Comparison of ENCODE assay signal across 24 cellular contexts in the genomic region with DNA sequence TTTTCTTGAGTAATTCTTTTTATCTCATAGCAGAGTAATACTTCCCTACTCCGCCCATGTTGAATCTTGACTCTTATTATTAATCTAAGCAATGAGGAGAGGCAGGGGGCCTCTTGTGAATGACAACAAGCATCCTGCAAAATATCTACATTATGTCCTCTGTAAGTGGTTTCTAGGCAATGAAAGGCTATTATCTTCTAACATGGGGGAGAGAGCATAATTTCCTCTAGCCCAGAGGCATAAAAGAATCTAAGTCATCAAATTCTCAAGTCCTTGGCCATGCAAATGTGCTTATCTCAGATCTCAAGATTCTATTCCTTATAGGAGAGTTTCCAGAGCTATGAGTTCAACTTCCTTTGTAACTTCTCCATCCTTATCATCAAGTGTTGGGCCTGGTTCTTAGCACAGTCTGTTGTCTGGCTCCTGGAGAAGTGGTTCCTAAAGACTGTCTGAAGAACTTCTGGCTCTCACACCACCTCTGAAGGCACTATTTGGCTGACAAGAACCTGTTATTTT.
"Had no signal": no experiment of that assay in that cellular context is flagged by ENCODE, and none has a peak within 500 bp of the region (broad histone marks: within the 10 kb centered on the region; RNA-seq: fewer than 3 reads in every experiment).

No MANE protein-coding gene starts in this region.

- H3K4me1 ChIP-seq: neural progenitor cell, right lobe of liver had no signal

- H3K27me3 Mint-ChIP-seq: naive thymus-derived CD8-positive, alpha-beta T cell; stimulated activated memory B cell treated with anti-CD40 and anti-IgM and Interleukin-4, amounts not matched to agents 10 μg/mL and 1 μg/mL and 100 μg/mL, for 72 hours; stimulated activated naive CD8-positive, alpha-beta T cell treated with anti-CD3 and anti-CD28 coated beads, Interleukin-15, amount 100 ng/mL, for 72 hours; type B pancreatic cell had no signal

- H3K27me3 ChIP-seq: hepatocyte, neural progenitor cell, neutrophil, right atrium auricular region, right lobe of liver, tibial nerve, uterus had no signal

- ATAC-seq: naive thymus-derived CD8-positive, alpha-beta T cell; right lobe of liver; stimulated activated memory B cell treated with anti-CD40 and anti-IgM and Interleukin-4, amounts not matched to agents 10 μg/mL and 1 μg/mL and 100 μg/mL, for 72 hours; stimulated activated naive CD8-positive, alpha-beta T cell treated with anti-CD3 and anti-CD28 coated beads, Interleukin-15, amount 100 ng/mL, for 72 hours had no signal

- H3K4me3 Mint-ChIP-seq: naive thymus-derived CD8-positive, alpha-beta T cell; nephron progenitor cell; neural progenitor cell; stimulated activated memory B cell treated with anti-CD40 and anti-IgM and Interleukin-4, amounts not matched to agents 10 μg/mL and 1 μg/mL and 100 μg/mL, for 72 hours; stimulated activated naive CD8-positive, alpha-beta T cell treated with anti-CD3 and anti-CD28 coated beads, Interleukin-15, amount 100 ng/mL, for 72 hours; type B pancreatic cell had no signal

- H3K9me3 ChIP-seq: left ventricle myocardium inferior, neutrophil, right atrium auricular region, right lobe of liver, tibial nerve, uterus had no signal

- H3K36me3 Mint-ChIP-seq: naive thymus-derived CD8-positive, alpha-beta T cell; neural progenitor cell; stimulated activated memory B cell treated with anti-CD40 and anti-IgM and Interleukin-4, amounts not matched to agents 10 μg/mL and 1 μg/mL and 100 μg/mL, for 72 hours; type B pancreatic cell had no signal

- H3K27ac ChIP-seq: hepatocyte, neural progenitor cell, neutrophil, parathyroid adenoma, right lobe of liver, tibial nerve, uterus had no signal

- H2AFZ ChIP-seq: hepatocyte, neural progenitor cell, parathyroid adenoma had no signal

- H3K9ac ChIP-seq: neural progenitor cell, parathyroid adenoma had no signal

- H3K4me2 ChIP-seq: hepatocyte, neural progenitor cell, smooth muscle cell had no signal

- H3K27ac Mint-ChIP-seq: naive thymus-derived CD8-positive, alpha-beta T cell; nephron progenitor cell; neural progenitor cell; stimulated activated memory B cell treated with anti-CD40 and anti-IgM and Interleukin-4, amounts not matched to agents 10 μg/mL and 1 μg/mL and 100 μg/mL, for 72 hours; stimulated activated naive CD8-positive, alpha-beta T cell treated with anti-CD3 and anti-CD28 coated beads, Interleukin-15, amount 100 ng/mL, for 72 hours; type B pancreatic cell had no signal

- DNase-seq: islet precursor cell; left ventricle myocardium inferior; naive thymus-derived CD8-positive, alpha-beta T cell; nephron progenitor cell; occipital lobe; right lobe of liver; stimulated activated CD4-positive, alpha-beta T cell treated with anti-CD3 and anti-CD28 coated beads, Interleukin-1b, Interleukin-23, amount 100 ng/mL, for 48 hours; stimulated activated CD4-positive, alpha-beta T cell treated with anti-CD3 and anti-CD28 coated beads, Interleukin-2, amount 100 ng/mL, for 48 hours; stimulated activated CD4-positive, alpha-beta T cell treated with anti-CD3 and anti-CD28 coated beads, Interleukin-4, amount 100 ng/mL, for 4 hours; stimulated activated CD8-positive, alpha-beta memory T cell treated with anti-CD3 and anti-CD28 coated beads, Interleukin-4, amount 100 ng/mL, for 48 hours; stimulated activated naive CD4-positive, alpha-beta T cell treated with Interleukin-2 at 50 U/mL for 16 hours; stimulated activated naive CD8-positive, alpha-beta T cell treated with anti-CD3 and anti-CD28 coated beads, Interleukin-15, amount 100 ng/mL, for 72 hours; substantia nigra; uterus had no signal

- H3K36me3 ChIP-seq: left ventricle myocardium inferior, neural progenitor cell, neutrophil, right atrium auricular region, right lobe of liver, tibial nerve, uterus had no signal

- H3K79me2 ChIP-seq: hepatocyte, parathyroid adenoma had no signal

- H3K4me3 ChIP-seq: hepatocyte, left ventricle myocardium inferior, lung, neural progenitor cell, right atrium auricular region, right lobe of liver, smooth muscle cell, tibial nerve, uterus had no signal

- H3K4me1 Mint-ChIP-seq: naive thymus-derived CD8-positive, alpha-beta T cell; nephron progenitor cell; stimulated activated memory B cell treated with anti-CD40 and anti-IgM and Interleukin-4, amounts not matched to agents 10 μg/mL and 1 μg/mL and 100 μg/mL, for 72 hours; stimulated activated naive CD8-positive, alpha-beta T cell treated with anti-CD3 and anti-CD28 coated beads, Interleukin-15, amount 100 ng/mL, for 72 hours had no signal
